In genomic region chr1:206365271-206365670, GRCh38 we compare ENCODE assay signal across 8 cellular contexts.
DNase-seq lines count a peak whose midpoint lies in the region; ATAC-seq, FAIRE-seq and TF ChIP-seq lines count a peak whose summit lies in the region.
"Not testable (repeated sequence)": the region's sequence is repeated elsewhere in the genome, so short reads cannot be mapped to it uniquely, and the experiment has no call there.

No MANE protein-coding gene starts in this region.

- H3K36me3 ChIP-seq in HepG2 (replicated peaks in 1 of 2; ENCODE audit: control insufficient read depth in 1 of 2, insufficient read depth in 2 of 2, low read length in 2 of 2), result not testable (repeated sequence)

- not testable (repeated sequence) for H3K9ac ChIP-seq in HepG2 (ENCODE audit: insufficient read depth, low read depth, low read length)

- not testable (repeated sequence) for H2AFZ ChIP-seq in HepG2 (ENCODE audit: low read length)

- intact Hi-C loops in Right ventricle myocardium superior (cut with DNase I); HepG2 (cut with micrococcal nuclease; ENCODE audit: unreplicated experiment): not testable (repeated sequence)

- H3K4me1 ChIP-seq in HepG2 (ENCODE audit: insufficient read depth, low read length), result peaks cover 13% of the 10 kb centered on the region; the same call in 1 of the 2 replicates

- not testable (repeated sequence) for H3K27ac ChIP-seq in HL-60 (replicated peaks); HepG2 (ENCODE audit: extremely low read length, insufficient read depth, low read length)

- not testable (repeated sequence) for H3K27me3 ChIP-seq in HL-60 (ENCODE audit: insufficient read depth, poor library complexity, severe bottlenecking); HepG2 (ENCODE audit: control insufficient read depth in 1 of 2, insufficient read depth in 2 of 2, low read length in 2 of 2)

- POLR2A ChIA-PET in HepG2 (lab: Yijun Ruan, JAX), result not testable (repeated sequence)

- not testable (repeated sequence) for H3K9me3 ChIP-seq in HepG2 (ENCODE audit: low read length)

- not testable (repeated sequence) for BruUV-seq in HepG2 (replicated peaks; lab: Mats Ljungman, UMichigan)

- peak; percentile 53 for ATAC-seq in Right ventricle myocardium superior (ENCODE audit: poor library complexity)
- not testable (repeated sequence) for ATAC-seq in HepG2

- TF ChIP-seq CTCF in AG10803 (conservative IDR thresholded peaks at IDR 0.05; ENCODE audit: low read length); HL-60 (IDR thresholded peaks at IDR 0.05; ENCODE audit: insufficient read depth, low read length); fibroblast of mammary gland (conservative IDR thresholded peaks at IDR 0.05; ENCODE audit: control insufficient read depth, insufficient read depth, low read depth, low read length); HepG2 (CRISPR knock-in tag; IDR thresholded peaks at IDR 0.05): not testable (repeated sequence)

- DNase-seq in AG10803 (ENCODE audit: low read depth) (peak; percentile 49), HL-60 (ENCODE audit: low read depth in 1 of 2, low spot score in 1 of 2) (peak; percentile 35 to 65), NOMO-1 treated with dmso at 0.1 percent for 144 hours (lab: John Stamatoyannopoulos, UW; ENCODE audit: unreplicated experiment) (peak; percentile 37), amniotic epithelial cell (ENCODE audit: low read depth) (peak; percentile 40), fibroblast of mammary gland (ENCODE audit: low read depth) (peak; percentile 1), HepG2 (ENCODE audit: low spot score) (peak; percentile 15), renal cortical epithelial cell (ENCODE audit: low read depth) (peak; percentile 21)
- not testable (repeated sequence) for DNase-seq in Right ventricle myocardium superior

- not testable (repeated sequence) for FAIRE-seq in HepG2 (lab: Jason Lieb, UNC)

- not testable (repeated sequence) for TF ChIP-seq POLR2A in HepG2 (IDR thresholded peaks at IDR 0.05; ENCODE audit: insufficient read depth in 1 of 2, low read depth in 2 of 2, low read length in 2 of 2)

- TF ChIP-seq RAD21 in HepG2 (CRISPR knock-in tag; IDR thresholded peaks at IDR 0.05), result not testable (repeated sequence)

- H4K20me1 ChIP-seq in HepG2 (ENCODE audit: insufficient read depth, low read length), result not testable (repeated sequence)

- CTCF ChIA-PET in HepG2 (lab: Yijun Ruan, JAX; ENCODE audit: low intra/inter-chr PET ratio, low total read pairs), result not testable (repeated sequence)

- not testable (repeated sequence) for TF ChIP-seq EP300 in HepG2 (IDR thresholded peaks at IDR 0.05; ENCODE audit: low read depth in 2 of 2, low read length in 2 of 2); HepG2 (CRISPR knock-in tag; IDR thresholded peaks at IDR 0.05; ENCODE audit: borderline replicate concordance)

- 86% methylated on average over 1 of the region's 6 CpGs for WGBS in HepG2 (ENCODE audit: low lambda C conversion rate)

- not testable (repeated sequence) for H3K79me2 ChIP-seq in HepG2 (ENCODE audit: insufficient read depth, low read length)

- not testable (repeated sequence) for H3K4me2 ChIP-seq in HepG2 (ENCODE audit: low read depth, low read length)

- not testable (repeated sequence) for H3K4me3 ChIP-seq in AG10803 (ENCODE audit: low read length); HL-60 (replicated peaks; ENCODE audit: insufficient read depth, low read length); fibroblast of mammary gland (ENCODE audit: control insufficient read depth, low read depth, low read length); HepG2 (replicated peaks in 1 of 3; ENCODE audit: insufficient read depth in 1 of 3, low read depth in 2 of 3, low read length in 3 of 3)

- in situ Hi-C loops in HepG2 (cut with HindIII; ENCODE audit: extremely low pct_ligation_motif_present, low pct_unique_long_range_greater_than_20kb), result not testable (repeated sequence)
